ENCODE assay signal across 1 cellular context in the genomic region with DNA sequence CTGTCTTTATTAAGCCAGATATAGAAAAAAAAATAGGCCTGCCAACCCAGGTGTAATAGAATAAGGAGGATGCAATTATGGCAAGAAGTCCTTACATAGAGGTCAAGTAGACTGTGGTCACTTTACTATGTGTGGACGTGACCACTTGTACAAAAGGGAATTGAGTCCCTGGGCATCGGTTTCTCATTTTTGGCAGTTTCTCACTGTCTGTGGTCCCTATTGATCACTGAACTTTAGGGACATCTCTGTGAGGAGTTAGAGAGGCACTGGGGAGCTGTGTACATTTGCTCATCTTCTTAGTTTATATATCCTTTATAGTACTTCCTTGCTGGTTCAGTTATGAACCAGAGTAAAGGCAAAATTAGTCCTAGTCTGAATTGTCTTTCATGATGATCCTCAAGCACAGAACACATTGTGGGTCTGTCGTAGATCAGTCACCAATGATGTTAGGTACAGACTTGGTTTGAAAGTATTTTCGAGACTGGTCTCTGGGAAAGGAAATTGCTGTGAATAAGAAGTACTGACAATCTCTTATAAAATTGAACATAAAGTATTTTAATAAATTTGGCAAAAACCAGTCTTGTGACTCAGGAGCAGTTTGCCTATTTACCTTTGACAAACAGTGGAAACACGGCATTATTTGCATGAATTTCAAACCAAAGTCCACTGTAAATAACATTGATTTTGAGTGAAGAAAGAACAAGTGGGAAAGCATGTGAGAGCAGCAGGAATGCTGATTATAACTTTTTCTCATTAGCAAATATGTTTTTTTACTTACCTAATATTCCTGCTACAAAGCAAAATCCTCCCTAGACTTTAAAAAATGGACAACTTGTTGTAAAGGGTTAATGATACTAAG.
A peak's percentile ranks its signal among the peaks of the same experiment; 100 is the strongest.
TF ChIP-seq lines count a peak whose summit lies in the region.

No MANE protein-coding gene starts in this region.

TF ChIP-seq in liver, 16 proteins besides CTCF, POLR2A, EP300 and RAD21 (continued from another document):
- TF ChIP-seq, protein P1, sequence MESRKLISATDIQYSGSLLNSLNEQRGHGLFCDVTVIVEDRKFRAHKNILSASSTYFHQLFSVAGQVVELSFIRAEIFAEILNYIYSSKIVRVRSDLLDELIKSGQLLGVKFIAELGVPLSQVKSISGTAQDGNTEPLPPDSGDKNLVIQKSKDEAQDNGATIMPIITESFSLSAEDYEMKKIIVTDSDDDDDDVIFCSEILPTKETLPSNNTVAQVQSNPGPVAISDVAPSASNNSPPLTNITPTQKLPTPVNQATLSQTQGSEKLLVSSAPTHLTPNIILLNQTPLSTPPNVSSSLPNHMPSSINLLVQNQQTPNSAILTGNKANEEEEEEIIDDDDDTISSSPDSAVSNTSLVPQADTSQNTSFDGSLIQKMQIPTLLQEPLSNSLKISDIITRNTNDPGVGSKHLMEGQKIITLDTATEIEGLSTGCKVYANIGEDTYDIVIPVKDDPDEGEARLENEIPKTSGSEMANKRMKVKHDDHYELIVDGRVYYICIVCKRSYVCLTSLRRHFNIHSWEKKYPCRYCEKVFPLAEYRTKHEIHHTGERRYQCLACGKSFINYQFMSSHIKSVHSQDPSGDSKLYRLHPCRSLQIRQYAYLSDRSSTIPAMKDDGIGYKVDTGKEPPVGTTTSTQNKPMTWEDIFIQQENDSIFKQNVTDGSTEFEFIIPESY (IDR thresholded peaks at IDR 0.05) = peak; percentile 54
- peak; percentile 93 for TF ChIP-seq FOXA2 (IDR thresholded peaks at IDR 0.05)
- peak; percentile 90 for TF ChIP-seq HNF4G (IDR thresholded peaks at IDR 0.05)
- TF ChIP-seq GABPA (IDR thresholded peaks at IDR 0.05 in 1 of 2, conservative IDR thresholded peaks at IDR 0.05 in 1 of 2) = no peak
- TF ChIP-seq HNF4A (conservative IDR thresholded peaks at IDR 0.05) = peak; percentile 87 to 92
- TF ChIP-seq NR2F2 (IDR thresholded peaks at IDR 0.05) = no peak
- peak; percentile 45 for TF ChIP-seq ATF3 (IDR thresholded peaks at IDR 0.05)
- peak; percentile 27 to 55 for TF ChIP-seq RXRA (IDR thresholded peaks at IDR 0.05)
- TF ChIP-seq FOXA1 (IDR thresholded peaks at IDR 0.05) = peak; percentile 94
- TF ChIP-seq, protein P2, sequence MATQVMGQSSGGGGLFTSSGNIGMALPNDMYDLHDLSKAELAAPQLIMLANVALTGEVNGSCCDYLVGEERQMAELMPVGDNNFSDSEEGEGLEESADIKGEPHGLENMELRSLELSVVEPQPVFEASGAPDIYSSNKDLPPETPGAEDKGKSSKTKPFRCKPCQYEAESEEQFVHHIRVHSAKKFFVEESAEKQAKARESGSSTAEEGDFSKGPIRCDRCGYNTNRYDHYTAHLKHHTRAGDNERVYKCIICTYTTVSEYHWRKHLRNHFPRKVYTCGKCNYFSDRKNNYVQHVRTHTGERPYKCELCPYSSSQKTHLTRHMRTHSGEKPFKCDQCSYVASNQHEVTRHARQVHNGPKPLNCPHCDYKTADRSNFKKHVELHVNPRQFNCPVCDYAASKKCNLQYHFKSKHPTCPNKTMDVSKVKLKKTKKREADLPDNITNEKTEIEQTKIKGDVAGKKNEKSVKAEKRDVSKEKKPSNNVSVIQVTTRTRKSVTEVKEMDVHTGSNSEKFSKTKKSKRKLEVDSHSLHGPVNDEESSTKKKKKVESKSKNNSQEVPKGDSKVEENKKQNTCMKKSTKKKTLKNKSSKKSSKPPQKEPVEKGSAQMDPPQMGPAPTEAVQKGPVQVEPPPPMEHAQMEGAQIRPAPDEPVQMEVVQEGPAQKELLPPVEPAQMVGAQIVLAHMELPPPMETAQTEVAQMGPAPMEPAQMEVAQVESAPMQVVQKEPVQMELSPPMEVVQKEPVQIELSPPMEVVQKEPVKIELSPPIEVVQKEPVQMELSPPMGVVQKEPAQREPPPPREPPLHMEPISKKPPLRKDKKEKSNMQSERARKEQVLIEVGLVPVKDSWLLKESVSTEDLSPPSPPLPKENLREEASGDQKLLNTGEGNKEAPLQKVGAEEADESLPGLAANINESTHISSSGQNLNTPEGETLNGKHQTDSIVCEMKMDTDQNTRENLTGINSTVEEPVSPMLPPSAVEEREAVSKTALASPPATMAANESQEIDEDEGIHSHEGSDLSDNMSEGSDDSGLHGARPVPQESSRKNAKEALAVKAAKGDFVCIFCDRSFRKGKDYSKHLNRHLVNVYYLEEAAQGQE (IDR thresholded peaks at IDR 0.05) = peak; percentile 25
- TF ChIP-seq JUND (IDR thresholded peaks at IDR 0.05) = peak in 1 of 2 donors; percentile 66
- TF ChIP-seq MAX (IDR thresholded peaks at IDR 0.05) = peak; percentile 58
